3 cellular contexts compared by ENCODE assay signal in the genomic region with DNA sequence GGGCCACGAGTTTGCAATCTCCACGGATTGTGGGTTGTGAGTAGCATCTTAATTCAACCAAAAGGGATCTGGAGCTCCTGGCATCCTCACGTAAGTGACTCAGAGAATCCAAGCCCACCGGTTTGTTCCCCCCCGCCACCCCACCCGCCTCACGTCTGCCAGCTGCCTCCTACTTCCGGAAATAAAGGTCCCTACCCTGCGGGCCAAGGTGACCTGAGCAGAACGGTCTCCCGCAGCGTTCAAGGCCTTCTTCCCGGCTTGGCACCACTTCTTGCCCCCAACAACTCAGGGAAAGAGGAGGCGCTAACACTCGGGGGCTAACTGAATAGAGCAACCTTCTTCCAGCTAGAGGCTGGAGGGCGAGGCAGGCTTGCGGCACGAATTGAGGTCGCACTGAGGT.
TF ChIP-seq lines count a peak whose summit lies in the region.

No MANE protein-coding gene starts in this region.

TF ChIP-seq in SK-N-SH, 30 proteins besides CTCF, POLR2A, EP300 and RAD21:
- TF ChIP-seq RFX5 (IDR thresholded peaks at IDR 0.05; ENCODE audit: low read length) (no peak), TEAD4 (IDR thresholded peaks at IDR 0.05; ENCODE audit: borderline replicate concordance, insufficient read depth) (no peak), FOSL2 (IDR thresholded peaks at IDR 0.05; ENCODE audit: borderline replicate concordance, low read depth) (no peak), GATA2 (CRISPR knock-in tag; IDR thresholded peaks at IDR 0.05) (no peak), NRF1 (IDR thresholded peaks at IDR 0.05; ENCODE audit: low read depth, low read length) (no peak), FOXJ3 (CRISPR knock-in tag; IDR thresholded peaks at IDR 0.05) (no peak), RXRA (IDR thresholded peaks at IDR 0.05; ENCODE audit: borderline replicate concordance, low read depth) (no peak), NFIC (IDR thresholded peaks at IDR 0.05; ENCODE audit: borderline replicate concordance) (no peak), JUND (IDR thresholded peaks at IDR 0.05) (no peak), SIN3A (IDR thresholded peaks at IDR 0.05; ENCODE audit: borderline replicate concordance, low read depth, low read length) (no peak), RCOR1 (IDR thresholded peaks at IDR 0.05; ENCODE audit: low read length) (no peak)
- TF ChIP-seq, protein P1, sequence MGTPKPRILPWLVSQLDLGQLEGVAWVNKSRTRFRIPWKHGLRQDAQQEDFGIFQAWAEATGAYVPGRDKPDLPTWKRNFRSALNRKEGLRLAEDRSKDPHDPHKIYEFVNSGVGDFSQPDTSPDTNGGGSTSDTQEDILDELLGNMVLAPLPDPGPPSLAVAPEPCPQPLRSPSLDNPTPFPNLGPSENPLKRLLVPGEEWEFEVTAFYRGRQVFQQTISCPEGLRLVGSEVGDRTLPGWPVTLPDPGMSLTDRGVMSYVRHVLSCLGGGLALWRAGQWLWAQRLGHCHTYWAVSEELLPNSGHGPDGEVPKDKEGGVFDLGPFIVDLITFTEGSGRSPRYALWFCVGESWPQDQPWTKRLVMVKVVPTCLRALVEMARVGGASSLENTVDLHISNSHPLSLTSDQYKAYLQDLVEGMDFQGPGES (IDR thresholded peaks at IDR 0.05; ENCODE audit: low read depth, low read length): no peak
- TF ChIP-seq, protein P2, sequence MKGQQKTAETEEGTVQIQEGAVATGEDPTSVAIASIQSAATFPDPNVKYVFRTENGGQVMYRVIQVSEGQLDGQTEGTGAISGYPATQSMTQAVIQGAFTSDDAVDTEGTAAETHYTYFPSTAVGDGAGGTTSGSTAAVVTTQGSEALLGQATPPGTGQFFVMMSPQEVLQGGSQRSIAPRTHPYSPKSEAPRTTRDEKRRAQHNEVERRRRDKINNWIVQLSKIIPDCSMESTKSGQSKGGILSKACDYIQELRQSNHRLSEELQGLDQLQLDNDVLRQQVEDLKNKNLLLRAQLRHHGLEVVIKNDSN (IDR thresholded peaks at IDR 0.05; ENCODE audit: borderline replicate concordance, low read depth): no peak

TF ChIP-seq in SK-N-SH treated with all-trans-retinoic acid at 6 μM for 48 hours, 23 proteins besides CTCF, POLR2A, EP300 and RAD21:
- no peak for TF ChIP-seq ZNF70 (CRISPR knock-in tag; IDR thresholded peaks at IDR 0.05)
- TF ChIP-seq TOX (CRISPR knock-in tag; IDR thresholded peaks at IDR 0.05; ENCODE audit: borderline replicate concordance): no peak
- TF ChIP-seq, protein P3, sequence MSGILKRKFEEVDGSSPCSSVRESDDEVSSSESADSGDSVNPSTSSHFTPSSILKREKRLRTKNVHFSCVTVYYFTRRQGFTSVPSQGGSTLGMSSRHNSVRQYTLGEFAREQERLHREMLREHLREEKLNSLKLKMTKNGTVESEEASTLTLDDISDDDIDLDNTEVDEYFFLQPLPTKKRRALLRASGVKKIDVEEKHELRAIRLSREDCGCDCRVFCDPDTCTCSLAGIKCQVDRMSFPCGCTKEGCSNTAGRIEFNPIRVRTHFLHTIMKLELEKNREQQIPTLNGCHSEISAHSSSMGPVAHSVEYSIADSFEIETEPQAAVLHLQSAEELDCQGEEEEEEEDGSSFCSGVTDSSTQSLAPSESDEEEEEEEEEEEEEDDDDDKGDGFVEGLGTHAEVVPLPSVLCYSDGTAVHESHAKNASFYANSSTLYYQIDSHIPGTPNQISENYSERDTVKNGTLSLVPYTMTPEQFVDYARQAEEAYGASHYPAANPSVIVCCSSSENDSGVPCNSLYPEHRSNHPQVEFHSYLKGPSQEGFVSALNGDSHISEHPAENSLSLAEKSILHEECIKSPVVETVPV (CRISPR knock-in tag; IDR thresholded peaks at IDR 0.05): no peak
- no peak for TF ChIP-seq ZC3H10 (CRISPR knock-in tag; IDR thresholded peaks at IDR 0.05)
- no peak for TF ChIP-seq CSDC2 (CRISPR knock-in tag; IDR thresholded peaks at IDR 0.05)
- no peak for TF ChIP-seq PPARA (CRISPR knock-in tag; IDR thresholded peaks at IDR 0.05; ENCODE audit: borderline replicate concordance)
- no peak for TF ChIP-seq ZFP3 (CRISPR knock-in tag; IDR thresholded peaks at IDR 0.05)
- TF ChIP-seq, protein P4, sequence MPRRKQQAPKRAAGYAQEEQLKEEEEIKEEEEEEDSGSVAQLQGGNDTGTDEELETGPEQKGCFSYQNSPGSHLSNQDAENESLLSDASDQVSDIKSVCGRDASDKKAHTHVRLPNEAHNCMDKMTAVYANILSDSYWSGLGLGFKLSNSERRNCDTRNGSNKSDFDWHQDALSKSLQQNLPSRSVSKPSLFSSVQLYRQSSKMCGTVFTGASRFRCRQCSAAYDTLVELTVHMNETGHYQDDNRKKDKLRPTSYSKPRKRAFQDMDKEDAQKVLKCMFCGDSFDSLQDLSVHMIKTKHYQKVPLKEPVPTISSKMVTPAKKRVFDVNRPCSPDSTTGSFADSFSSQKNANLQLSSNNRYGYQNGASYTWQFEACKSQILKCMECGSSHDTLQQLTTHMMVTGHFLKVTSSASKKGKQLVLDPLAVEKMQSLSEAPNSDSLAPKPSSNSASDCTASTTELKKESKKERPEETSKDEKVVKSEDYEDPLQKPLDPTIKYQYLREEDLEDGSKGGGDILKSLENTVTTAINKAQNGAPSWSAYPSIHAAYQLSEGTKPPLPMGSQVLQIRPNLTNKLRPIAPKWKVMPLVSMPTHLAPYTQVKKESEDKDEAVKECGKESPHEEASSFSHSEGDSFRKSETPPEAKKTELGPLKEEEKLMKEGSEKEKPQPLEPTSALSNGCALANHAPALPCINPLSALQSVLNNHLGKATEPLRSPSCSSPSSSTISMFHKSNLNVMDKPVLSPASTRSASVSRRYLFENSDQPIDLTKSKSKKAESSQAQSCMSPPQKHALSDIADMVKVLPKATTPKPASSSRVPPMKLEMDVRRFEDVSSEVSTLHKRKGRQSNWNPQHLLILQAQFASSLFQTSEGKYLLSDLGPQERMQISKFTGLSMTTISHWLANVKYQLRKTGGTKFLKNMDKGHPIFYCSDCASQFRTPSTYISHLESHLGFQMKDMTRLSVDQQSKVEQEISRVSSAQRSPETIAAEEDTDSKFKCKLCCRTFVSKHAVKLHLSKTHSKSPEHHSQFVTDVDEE (CRISPR knock-in tag; IDR thresholded peaks at IDR 0.05): no peak
- TF ChIP-seq ZFP30 (CRISPR knock-in tag; IDR thresholded peaks at IDR 0.05): no peak
- TF ChIP-seq OSR1 (CRISPR knock-in tag; IDR thresholded peaks at IDR 0.05): no peak
- TF ChIP-seq RARB (CRISPR knock-in tag; IDR thresholded peaks at IDR 0.05): no peak
- no peak for TF ChIP-seq SNAI2 (CRISPR knock-in tag; IDR thresholded peaks at IDR 0.05)
- TF ChIP-seq GLIS3 (CRISPR knock-in tag; IDR thresholded peaks at IDR 0.05): no peak
- TF ChIP-seq, protein P5, sequence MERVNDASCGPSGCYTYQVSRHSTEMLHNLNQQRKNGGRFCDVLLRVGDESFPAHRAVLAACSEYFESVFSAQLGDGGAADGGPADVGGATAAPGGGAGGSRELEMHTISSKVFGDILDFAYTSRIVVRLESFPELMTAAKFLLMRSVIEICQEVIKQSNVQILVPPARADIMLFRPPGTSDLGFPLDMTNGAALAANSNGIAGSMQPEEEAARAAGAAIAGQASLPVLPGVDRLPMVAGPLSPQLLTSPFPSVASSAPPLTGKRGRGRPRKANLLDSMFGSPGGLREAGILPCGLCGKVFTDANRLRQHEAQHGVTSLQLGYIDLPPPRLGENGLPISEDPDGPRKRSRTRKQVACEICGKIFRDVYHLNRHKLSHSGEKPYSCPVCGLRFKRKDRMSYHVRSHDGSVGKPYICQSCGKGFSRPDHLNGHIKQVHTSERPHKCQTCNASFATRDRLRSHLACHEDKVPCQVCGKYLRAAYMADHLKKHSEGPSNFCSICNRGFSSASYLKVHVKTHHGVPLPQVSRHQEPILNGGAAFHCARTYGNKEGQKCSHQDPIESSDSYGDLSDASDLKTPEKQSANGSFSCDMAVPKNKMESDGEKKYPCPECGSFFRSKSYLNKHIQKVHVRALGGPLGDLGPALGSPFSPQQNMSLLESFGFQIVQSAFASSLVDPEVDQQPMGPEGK (CRISPR knock-in tag; IDR thresholded peaks at IDR 0.05; ENCODE audit: borderline replicate concordance): no peak

TF ChIP-seq in HCT116, 20 proteins besides CTCF, POLR2A, EP300 and RAD21:
- TF ChIP-seq, protein P6, sequence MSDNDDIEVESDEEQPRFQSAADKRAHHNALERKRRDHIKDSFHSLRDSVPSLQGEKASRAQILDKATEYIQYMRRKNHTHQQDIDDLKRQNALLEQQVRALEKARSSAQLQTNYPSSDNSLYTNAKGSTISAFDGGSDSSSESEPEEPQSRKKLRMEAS (IDR thresholded peaks at IDR 0.05): no peak
- no peak for TF ChIP-seq FOSL1 (IDR thresholded peaks at IDR 0.05; ENCODE audit: low read depth)
- TF ChIP-seq JUND (IDR thresholded peaks at IDR 0.05): no peak
- no peak for TF ChIP-seq ZFX (IDR thresholded peaks at IDR 0.05)
- TF ChIP-seq SIN3A (IDR thresholded peaks at IDR 0.05; ENCODE audit: low read depth): no peak
- no peak for TF ChIP-seq EGR1 (IDR thresholded peaks at IDR 0.05; ENCODE audit: low read depth)
- TF ChIP-seq, protein P7, sequence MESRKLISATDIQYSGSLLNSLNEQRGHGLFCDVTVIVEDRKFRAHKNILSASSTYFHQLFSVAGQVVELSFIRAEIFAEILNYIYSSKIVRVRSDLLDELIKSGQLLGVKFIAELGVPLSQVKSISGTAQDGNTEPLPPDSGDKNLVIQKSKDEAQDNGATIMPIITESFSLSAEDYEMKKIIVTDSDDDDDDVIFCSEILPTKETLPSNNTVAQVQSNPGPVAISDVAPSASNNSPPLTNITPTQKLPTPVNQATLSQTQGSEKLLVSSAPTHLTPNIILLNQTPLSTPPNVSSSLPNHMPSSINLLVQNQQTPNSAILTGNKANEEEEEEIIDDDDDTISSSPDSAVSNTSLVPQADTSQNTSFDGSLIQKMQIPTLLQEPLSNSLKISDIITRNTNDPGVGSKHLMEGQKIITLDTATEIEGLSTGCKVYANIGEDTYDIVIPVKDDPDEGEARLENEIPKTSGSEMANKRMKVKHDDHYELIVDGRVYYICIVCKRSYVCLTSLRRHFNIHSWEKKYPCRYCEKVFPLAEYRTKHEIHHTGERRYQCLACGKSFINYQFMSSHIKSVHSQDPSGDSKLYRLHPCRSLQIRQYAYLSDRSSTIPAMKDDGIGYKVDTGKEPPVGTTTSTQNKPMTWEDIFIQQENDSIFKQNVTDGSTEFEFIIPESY (IDR thresholded peaks at IDR 0.05; ENCODE audit: extremely low read depth, insufficient replicate concordance, low read length): no peak
- TF ChIP-seq, protein P8, sequence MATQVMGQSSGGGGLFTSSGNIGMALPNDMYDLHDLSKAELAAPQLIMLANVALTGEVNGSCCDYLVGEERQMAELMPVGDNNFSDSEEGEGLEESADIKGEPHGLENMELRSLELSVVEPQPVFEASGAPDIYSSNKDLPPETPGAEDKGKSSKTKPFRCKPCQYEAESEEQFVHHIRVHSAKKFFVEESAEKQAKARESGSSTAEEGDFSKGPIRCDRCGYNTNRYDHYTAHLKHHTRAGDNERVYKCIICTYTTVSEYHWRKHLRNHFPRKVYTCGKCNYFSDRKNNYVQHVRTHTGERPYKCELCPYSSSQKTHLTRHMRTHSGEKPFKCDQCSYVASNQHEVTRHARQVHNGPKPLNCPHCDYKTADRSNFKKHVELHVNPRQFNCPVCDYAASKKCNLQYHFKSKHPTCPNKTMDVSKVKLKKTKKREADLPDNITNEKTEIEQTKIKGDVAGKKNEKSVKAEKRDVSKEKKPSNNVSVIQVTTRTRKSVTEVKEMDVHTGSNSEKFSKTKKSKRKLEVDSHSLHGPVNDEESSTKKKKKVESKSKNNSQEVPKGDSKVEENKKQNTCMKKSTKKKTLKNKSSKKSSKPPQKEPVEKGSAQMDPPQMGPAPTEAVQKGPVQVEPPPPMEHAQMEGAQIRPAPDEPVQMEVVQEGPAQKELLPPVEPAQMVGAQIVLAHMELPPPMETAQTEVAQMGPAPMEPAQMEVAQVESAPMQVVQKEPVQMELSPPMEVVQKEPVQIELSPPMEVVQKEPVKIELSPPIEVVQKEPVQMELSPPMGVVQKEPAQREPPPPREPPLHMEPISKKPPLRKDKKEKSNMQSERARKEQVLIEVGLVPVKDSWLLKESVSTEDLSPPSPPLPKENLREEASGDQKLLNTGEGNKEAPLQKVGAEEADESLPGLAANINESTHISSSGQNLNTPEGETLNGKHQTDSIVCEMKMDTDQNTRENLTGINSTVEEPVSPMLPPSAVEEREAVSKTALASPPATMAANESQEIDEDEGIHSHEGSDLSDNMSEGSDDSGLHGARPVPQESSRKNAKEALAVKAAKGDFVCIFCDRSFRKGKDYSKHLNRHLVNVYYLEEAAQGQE (IDR thresholded peaks at IDR 0.05; ENCODE audit: low read depth): no peak
- no peak for TF ChIP-seq ELF1 (IDR thresholded peaks at IDR 0.05; ENCODE audit: borderline replicate concordance, low read depth)
- no peak for TF ChIP-seq POLR2AphosphoS5 (IDR thresholded peaks at IDR 0.05; ENCODE audit: low read depth, low read length)
- TF ChIP-seq, protein P9, sequence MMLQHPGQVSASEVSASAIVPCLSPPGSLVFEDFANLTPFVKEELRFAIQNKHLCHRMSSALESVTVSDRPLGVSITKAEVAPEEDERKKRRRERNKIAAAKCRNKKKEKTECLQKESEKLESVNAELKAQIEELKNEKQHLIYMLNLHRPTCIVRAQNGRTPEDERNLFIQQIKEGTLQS (IDR thresholded peaks at IDR 0.05): no peak
- TF ChIP-seq TCF7L2 (IDR thresholded peaks at IDR 0.05; ENCODE audit: borderline replicate concordance, extremely low read depth, insufficient read depth, insufficient read length): no peak
- no peak for TF ChIP-seq CEBPB (IDR thresholded peaks at IDR 0.05; ENCODE audit: low read depth)
- TF ChIP-seq EZH2 (IDR thresholded peaks at IDR 0.05): no peak
